ENCODE assay signal across 17 cellular contexts in genomic region chr1:240980342-240980741, GRCh38.
DNase-seq lines count a peak whose midpoint lies in the region; ATAC-seq lines count a peak whose summit lies in the region.
"Had no signal": no experiment of that assay in that cellular context is flagged by ENCODE, and none has a peak within 500 bp of the region (broad histone marks: within the 10 kb centered on the region; RNA-seq: fewer than 3 reads in every experiment).

No MANE protein-coding gene starts in this region.

- H3K27me3 Mint-ChIP-seq in stimulated activated memory B cell treated with anti-CD40 and anti-IgM and Interleukin-4, amounts not matched to agents 10 μg/mL and 1 μg/mL and 100 μg/mL, for 72 hours = no peaks in the 10 kb centered on the region
- H3K27me3 Mint-ChIP-seq in activated T-cell treated with anti-CD3 and anti-CD28 coated beads, Interleukin-2, amount 50 U/mL, for 4 hours (ENCODE audit: low read depth) = no peaks in the 10 kb centered on the region
- H3K27me3 Mint-ChIP-seq: B cell had no signal

- H3K27ac Mint-ChIP-seq in stimulated activated memory B cell treated with anti-CD40 and anti-IgM and Interleukin-4, amounts not matched to agents 10 μg/mL and 1 μg/mL and 100 μg/mL, for 72 hours = no peak overlapping the region
- H3K27ac Mint-ChIP-seq: B cell; CD8-positive, alpha-beta T cell; H9 had no signal

- ATAC-seq in GM18907 (IDR thresholded peaks at IDR 0.05; ENCODE audit: unreplicated experiment) (peak; percentile 82), GM21423 (IDR thresholded peaks at IDR 0.05; ENCODE audit: unreplicated experiment) (peak; percentile 68), HG03432 (IDR thresholded peaks at IDR 0.05; ENCODE audit: unreplicated experiment) (peak; percentile 66), GM19455 (IDR thresholded peaks at IDR 0.05; ENCODE audit: unreplicated experiment) (no peak), GM19324 (IDR thresholded peaks at IDR 0.05; ENCODE audit: low FRiP score, unreplicated experiment) (no peak)
- ATAC-seq in stimulated activated memory B cell treated with anti-CD40 and anti-IgM and Interleukin-4, amounts not matched to agents 10 μg/mL and 1 μg/mL and 100 μg/mL, for 72 hours = peak; percentile 41
- no peak for ATAC-seq in activated T-cell treated with anti-CD3 and anti-CD28 coated beads, Interleukin-2, amount 50 U/mL, for 4 hours
- ATAC-seq: CD8-positive, alpha-beta T cell had no signal

- H3K4me3 Mint-ChIP-seq in stimulated activated memory B cell treated with anti-CD40 and anti-IgM and Interleukin-4, amounts not matched to agents 10 μg/mL and 1 μg/mL and 100 μg/mL, for 72 hours = no peak overlapping the region
- H3K4me3 Mint-ChIP-seq in activated T-cell treated with anti-CD3 and anti-CD28 coated beads, Interleukin-2, amount 50 U/mL, for 4 hours = no peak overlapping the region
- H3K4me3 Mint-ChIP-seq: B cell; CD8-positive, alpha-beta T cell; H9 had no signal

- H3K36me3 Mint-ChIP-seq in stimulated activated memory B cell treated with anti-CD40 and anti-IgM and Interleukin-4, amounts not matched to agents 10 μg/mL and 1 μg/mL and 100 μg/mL, for 72 hours = no peaks in the 10 kb centered on the region
- no peaks in the 10 kb centered on the region for H3K36me3 Mint-ChIP-seq in activated T-cell treated with anti-CD3 and anti-CD28 coated beads, Interleukin-2, amount 50 U/mL, for 4 hours (ENCODE audit: insufficient read depth)
- H3K36me3 Mint-ChIP-seq: CD8-positive, alpha-beta T cell had no signal

- DNase-seq in activated T-cell treated with anti-CD3 and anti-CD28 coated beads, Interleukin-2, amount 50 U/mL, for 4 hours = no peak
- no peak for DNase-seq in AG20443 (ENCODE audit: low spot score)
- DNase-seq: 8988T; Calu3; CD8-positive, alpha-beta T cell; DMS79 treated with DMSO at 0.1 percent for 48 hours; GF-D8; H9; Kasumi-1; KG1 had no signal

- no peaks in the 10 kb centered on the region for H3K4me1 Mint-ChIP-seq in stimulated activated memory B cell treated with anti-CD40 and anti-IgM and Interleukin-4, amounts not matched to agents 10 μg/mL and 1 μg/mL and 100 μg/mL, for 72 hours
- H3K4me1 Mint-ChIP-seq in activated T-cell treated with anti-CD3 and anti-CD28 coated beads, Interleukin-2, amount 50 U/mL, for 4 hours (ENCODE audit: low read depth) = no peaks in the 10 kb centered on the region
- H3K4me1 Mint-ChIP-seq: B cell had no signal

- peaks cover 6% of the 10 kb centered on the region for H3K9me3 Mint-ChIP-seq in stimulated activated memory B cell treated with anti-CD40 and anti-IgM and Interleukin-4, amounts not matched to agents 10 μg/mL and 1 μg/mL and 100 μg/mL, for 72 hours
- peaks cover 13% of the 10 kb centered on the region for H3K9me3 Mint-ChIP-seq in activated T-cell treated with anti-CD3 and anti-CD28 coated beads, Interleukin-2, amount 50 U/mL, for 4 hours
- H3K9me3 Mint-ChIP-seq: H9 had no signal

Comparison
In these comparisons a context has a peak if more than half of its experiments do, and no peak if none do; other contexts are left out.
1. ATAC-seq: peak in GM18907 (single experiment), GM21423 (single experiment), HG03432 (single experiment) and stimulated activated memory B cell treated with anti-CD40 and anti-IgM and Interleukin-4, amounts not matched to agents 10 μg/mL and 1 μg/mL and 100 μg/mL, for 72 hours (single experiment); none in activated T-cell treated with anti-CD3 and anti-CD28 coated beads, Interleukin-2, amount 50 U/mL, for 4 hours (0 of 2), GM19455 (single experiment) and GM19324 (single experiment).